Comparison of ENCODE assay signal across 20 cellular contexts in genomic region chr11:47171057-47171838, GRCh38. TPM values are rescaled to one million over a fixed set of nuclear protein-coding genes. Genes with fewer than 3 reads are reported as not detected.
A peak's percentile ranks its signal among the peaks of the same experiment; 100 is the strongest.
DNase-seq lines count a peak whose midpoint lies in the region; ATAC-seq and TF ChIP-seq lines count a peak whose summit lies in the region.
"Had no signal": no experiment of that assay in that cellular context is flagged by ENCODE, and none has a peak within 500 bp of the region (broad histone marks: within the 10 kb centered on the region; RNA-seq: fewer than 3 reads in every experiment).

No MANE protein-coding gene starts in this region.

- H3K4me3 ChIP-seq in esophagus muscularis mucosa (no peak overlapping the region), uterus (no peak overlapping the region), colonic mucosa (no peak overlapping the region)
- H3K4me3 ChIP-seq: BLaER1, thoracic aorta had no signal

- TF ChIP-seq CTCF in esophagus muscularis mucosa (IDR thresholded peaks at IDR 0.05) = no peak
- TF ChIP-seq CTCF in uterus (IDR thresholded peaks at IDR 0.05) = no peak
- TF ChIP-seq CTCF in colonic mucosa (IDR thresholded peaks at IDR 0.05) = no peak

- H3K36me3 ChIP-seq in esophagus muscularis mucosa = peaks cover 53 to 92% (median 88%) of the 10 kb centered on the region in 4 donors
- H3K36me3 ChIP-seq in uterus = no peaks in the 10 kb centered on the region
- H3K36me3 ChIP-seq in colonic mucosa = peaks cover 14% of the 10 kb centered on the region

- H3K9me3 ChIP-seq in esophagus muscularis mucosa (no peaks in the 10 kb centered on the region), uterus (no peaks in the 10 kb centered on the region), colonic mucosa (no peaks in the 10 kb centered on the region)
- H3K9me3 ChIP-seq: BLaER1, thoracic aorta had no signal

- H3K27me3 ChIP-seq in esophagus muscularis mucosa (no peaks in the 10 kb centered on the region), uterus (no peaks in the 10 kb centered on the region), colonic mucosa (no peaks in the 10 kb centered on the region)
- H3K27me3 ChIP-seq: BLaER1 had no signal

- peak overlapping the region; percentile 60 to 79 for H3K27ac Mint-ChIP-seq in activated naive CD4-positive, alpha-beta T cell treated with anti-CD3 and anti-CD28 coated beads, Interleukin-2, amount 50 U/mL, for 72 hours
- H3K27ac Mint-ChIP-seq in activated CD8-positive, alpha-beta T cell treated with anti-CD3 and anti-CD28 coated beads, Interleukin-2, amount 10 ng/mL, durations not matched to agents 7 days and 5 days = peak overlapping the region; percentile 72
- H3K27ac Mint-ChIP-seq in stimulated activated effector memory CD8-positive, alpha-beta T cell treated with anti-CD3 and anti-CD28 coated beads, Interleukin-12 subunit alpha, Interleukin-12 subunit beta, amount 100 ng/mL, for 72 hours = peak overlapping the region; percentile 74

- intact Hi-C loops in esophagus muscularis mucosa (cut with DNase I) = no loop called here
- intact Hi-C loops in uterus (cut with DNase I; ENCODE audit: low total_unique reads) = loop anchor here (10.0 kb wide), 1 partner anchor 94 kb away; no protein-coding TSS in a partner anchor
- intact Hi-C loops in colonic mucosa (cut with DNase I) = no loop called here

- H3K4me1 ChIP-seq in esophagus muscularis mucosa (peaks cover 38 to 54% (median 51%) of the 10 kb centered on the region in 4 donors), uterus (peaks cover 0 to 15% of the 10 kb centered on the region in 2 donors), colonic mucosa (peaks cover 6% of the 10 kb centered on the region)

- POLR2A ChIA-PET in activated CD8-positive, alpha-beta T cell treated with anti-CD3 and anti-CD28 coated beads, Interleukin-2, amount 10 ng/mL, durations not matched to agents 7 days and 5 days (lab: Charles Lee) = interaction anchor here (1.9 to 2.7 kb wide), 2 partner anchors 8 to 44 kb away, joined by 8 to 9 read pairs; partner anchors contain the start of gene DDB2

- no peak for TF ChIP-seq EP300 in esophagus muscularis mucosa (IDR thresholded peaks at IDR 0.05)

- H3K9ac ChIP-seq in colonic mucosa (ENCODE audit: low read depth in 2 of 2, low read length in 2 of 2) = no peak overlapping the region
- H3K9ac ChIP-seq: BLaER1, KMS-11 had no signal

- H3K9me3 Mint-ChIP-seq in activated naive CD4-positive, alpha-beta T cell treated with anti-CD3 and anti-CD28 coated beads, Interleukin-2, amount 50 U/mL, for 72 hours = no peaks in the 10 kb centered on the region
- no peaks in the 10 kb centered on the region for H3K9me3 Mint-ChIP-seq in activated CD8-positive, alpha-beta T cell treated with anti-CD3 and anti-CD28 coated beads, Interleukin-2, amount 10 ng/mL, durations not matched to agents 7 days and 5 days (ENCODE audit: insufficient read depth)
- no peaks in the 10 kb centered on the region for H3K9me3 Mint-ChIP-seq in stimulated activated effector memory CD8-positive, alpha-beta T cell treated with anti-CD3 and anti-CD28 coated beads, Interleukin-12 subunit alpha, Interleukin-12 subunit beta, amount 100 ng/mL, for 72 hours

- H3K27ac ChIP-seq in esophagus muscularis mucosa (replicated peaks in 1 of 4) = peak overlapping the region; percentile 13 to 71 (median 63)
- no peak overlapping the region for H3K27ac ChIP-seq in uterus
- no peak overlapping the region for H3K27ac ChIP-seq in colonic mucosa
- H3K27ac ChIP-seq: BLaER1, KMS-11, thoracic aorta had no signal

- no peaks in the 10 kb centered on the region for H3K27me3 Mint-ChIP-seq in activated CD8-positive, alpha-beta T cell treated with anti-CD3 and anti-CD28 coated beads, Interleukin-2, amount 10 ng/mL, durations not matched to agents 7 days and 5 days (ENCODE audit: low read depth)

- no peak overlapping the region for H3K4me3 Mint-ChIP-seq in activated CD8-positive, alpha-beta T cell treated with anti-CD3 and anti-CD28 coated beads, Interleukin-2, amount 10 ng/mL, durations not matched to agents 7 days and 5 days
- H3K4me3 Mint-ChIP-seq in stimulated activated effector memory CD8-positive, alpha-beta T cell treated with anti-CD3 and anti-CD28 coated beads, Interleukin-12 subunit alpha, Interleukin-12 subunit beta, amount 100 ng/mL, for 72 hours = no peak overlapping the region

- CTCF ChIA-PET in activated CD8-positive, alpha-beta T cell treated with anti-CD3 and anti-CD28 coated beads, Interleukin-2, amount 10 ng/mL, durations not matched to agents 7 days and 5 days (lab: Charles Lee) = interaction anchor here (1.2 to 1.7 kb wide), 5 partner anchors 9 to 18 kb away, joined by 3 to 6 read pairs (median 3); no protein-coding TSS in a partner anchor

- 88% methylated on average over 16 of the region's 16 CpGs for WGBS in esophagus muscularis mucosa

- peaks cover 43% of the 10 kb centered on the region for H3K4me1 Mint-ChIP-seq in activated CD8-positive, alpha-beta T cell treated with anti-CD3 and anti-CD28 coated beads, Interleukin-2, amount 10 ng/mL, durations not matched to agents 7 days and 5 days (ENCODE audit: low read depth)
- peaks cover 38% of the 10 kb centered on the region for H3K4me1 Mint-ChIP-seq in stimulated activated effector memory CD8-positive, alpha-beta T cell treated with anti-CD3 and anti-CD28 coated beads, Interleukin-12 subunit alpha, Interleukin-12 subunit beta, amount 100 ng/mL, for 72 hours

- ATAC-seq in activated naive CD4-positive, alpha-beta T cell treated with anti-CD3 and anti-CD28 coated beads, Interleukin-2, amount 50 U/mL, for 72 hours = no peak
- ATAC-seq in activated CD8-positive, alpha-beta T cell treated with anti-CD3 and anti-CD28 coated beads, Interleukin-2, amount 10 ng/mL, durations not matched to agents 7 days and 5 days = no peak
- no peak for ATAC-seq in stimulated activated effector memory CD8-positive, alpha-beta T cell treated with anti-CD3 and anti-CD28 coated beads, Interleukin-12 subunit alpha, Interleukin-12 subunit beta, amount 100 ng/mL, for 72 hours

- H3K36me3 Mint-ChIP-seq in activated naive CD4-positive, alpha-beta T cell treated with anti-CD3 and anti-CD28 coated beads, Interleukin-2, amount 50 U/mL, for 72 hours = peaks cover 13 to 16% of the 10 kb centered on the region in 2 donors
- H3K36me3 Mint-ChIP-seq in activated CD8-positive, alpha-beta T cell treated with anti-CD3 and anti-CD28 coated beads, Interleukin-2, amount 10 ng/mL, durations not matched to agents 7 days and 5 days (ENCODE audit: low read depth) = peaks cover 46% of the 10 kb centered on the region
- peaks cover 97% of the 10 kb centered on the region for H3K36me3 Mint-ChIP-seq in stimulated activated effector memory CD8-positive, alpha-beta T cell treated with anti-CD3 and anti-CD28 coated beads, Interleukin-12 subunit alpha, Interleukin-12 subunit beta, amount 100 ng/mL, for 72 hours

- no peak for DNase-seq in activated naive CD4-positive, alpha-beta T cell treated with anti-CD3 and anti-CD28 coated beads, Interleukin-2, amount 50 U/mL, for 72 hours (ENCODE audit: low spot score in 2 of 2)
- DNase-seq in activated naive CD4-positive, alpha-beta T cell treated with anti-CD3 and anti-CD28 coated beads, Interleukin-2, amount 50 U/mL, for 16 hours = no peak
- DNase-seq in activated CD8-positive, alpha-beta T cell treated with anti-CD3 and anti-CD28 coated beads, Interleukin-2, amount 10 ng/mL, durations not matched to agents 7 days and 5 days = no peak
- DNase-seq in esophagus muscularis mucosa (ENCODE audit: extremely low spot score) (no peak), uterus (no peak), colonic mucosa (no peak), NCI-H2081 (lab: John Stamatoyannopoulos, UW) (no peak)
- no peak for DNase-seq in stimulated activated effector memory CD8-positive, alpha-beta T cell treated with anti-CD3 and anti-CD28 coated beads, Interleukin-12 subunit alpha, Interleukin-12 subunit beta, amount 100 ng/mL, for 72 hours (ENCODE audit: low spot score in 2 of 2)
- DNase-seq: ACHN; activated CD4-positive, alpha-beta T cell treated with anti-CD3 and anti-CD28 coated beads for 4 hours; activated effector memory CD4-positive, alpha-beta T cell treated with anti-CD3 and anti-CD28 coated beads, Interleukin-2, amount 50 U/mL, for 16 hours; Calu3; kidney glomerular epithelial cell; NCI-H1694 treated with DMSO at 0.1 percent for 48 hours; NCI-H526; small intestine; stimulated activated CD4-positive, alpha-beta T cell treated with anti-CD3 and anti-CD28 coated beads, Interleukin-2, amount 100 ng/mL, for 24 hours had no signal

- TF ChIP-seq POLR2A in esophagus muscularis mucosa (IDR thresholded peaks at IDR 0.05; ENCODE audit: low read depth) (no peak), uterus (IDR thresholded peaks at IDR 0.05) (no peak)

RNA-seq across cellular contexts. Expression of gene ARFGAP2, which starts 5.4 kb away (rescaled TPM):
- 100 to 1,000 TPM in 1 of 2 donors, 10 to 100 TPM in 1; 84.8 to 125 TPM for total RNA-seq in activated naive CD4-positive, alpha-beta T cell treated with anti-CD3 and anti-CD28 coated beads, Interleukin-2, amount 50 U/mL, for 72 hours
- 100 to 1,000 TPM in 1 of 2 experiments, 10 to 100 TPM in 1; 89.6 to 102 TPM for total RNA-seq in activated CD8-positive, alpha-beta T cell treated with anti-CD3 and anti-CD28 coated beads, Interleukin-2, amount 10 ng/mL, durations not matched to agents 7 days and 5 days
- 100 to 1,000 TPM in 3 of 4 donors, 10 to 100 TPM in 1; 92.5 to 141 (median 120) TPM for total RNA-seq in esophagus muscularis mucosa
- 100 to 1,000 TPM in 3 of 4 donors, 10 to 100 TPM in 1; 57.4 to 243 (median 151) TPM for total RNA-seq in uterus
- total RNA-seq in colonic mucosa = 100 to 1,000 TPM in 1 of 2 donors, 10 to 100 TPM in 1; 64.6 to 109 TPM

RNA-seq across cellular contexts. Expression of gene PACSIN3, which starts 15.0 kb away (rescaled TPM):
- 10 to 100 TPM; 10.5 to 17.1 TPM for total RNA-seq in activated naive CD4-positive, alpha-beta T cell treated with anti-CD3 and anti-CD28 coated beads, Interleukin-2, amount 50 U/mL, for 72 hours
- 1 to 10 TPM; 2.0 to 2.1 TPM for total RNA-seq in activated CD8-positive, alpha-beta T cell treated with anti-CD3 and anti-CD28 coated beads, Interleukin-2, amount 10 ng/mL, durations not matched to agents 7 days and 5 days
- 10 to 100 TPM; 43.6 to 89.9 (median 56.0) TPM for total RNA-seq in esophagus muscularis mucosa
- 10 to 100 TPM; 28.1 to 80.3 (median 47.1) TPM for total RNA-seq in uterus
- total RNA-seq in colonic mucosa = 10 to 100 TPM in 1 of 2 donors, 1 to 10 TPM in 1; 3.2 to 11.2 TPM

RNA-seq across cellular contexts. Expression of gene DDB2, which starts 43.5 kb away (rescaled TPM):
- 100 to 1,000 TPM; 194 to 486 TPM for total RNA-seq in activated naive CD4-positive, alpha-beta T cell treated with anti-CD3 and anti-CD28 coated beads, Interleukin-2, amount 50 U/mL, for 72 hours
- total RNA-seq in activated CD8-positive, alpha-beta T cell treated with anti-CD3 and anti-CD28 coated beads, Interleukin-2, amount 10 ng/mL, durations not matched to agents 7 days and 5 days = 100 to 1,000 TPM; 164 to 171 TPM
- total RNA-seq in esophagus muscularis mucosa (10 to 100 TPM; 22.6 to 37.8 (median 25.4) TPM), uterus (10 to 100 TPM; 13.8 to 65.9 (median 23.8) TPM), colonic mucosa (10 to 100 TPM; 28.0 to 46.5 TPM)

Comparison
In these comparisons a context has a peak if more than half of its experiments do, and no peak if none do; other contexts are left out.
1. H3K27ac ChIP-seq: peak in esophagus muscularis mucosa (4 of 4); none in uterus (0 of 2) and colonic mucosa (single experiment).
2. Peak in every context shown above with its lines, with median percentiles within 50 percentile points of each other: H3K27ac Mint-ChIP-seq.